Comparison of ENCODE assay signal across 19 cellular contexts in genomic region chr10:103838851-103839512, GRCh38. TPM values are rescaled to one million over a fixed set of nuclear protein-coding genes. Genes with fewer than 3 reads are reported as not detected.
DNase-seq lines count a peak whose midpoint lies in the region; ATAC-seq and TF ChIP-seq lines count a peak whose summit lies in the region.
"Had no signal": no experiment of that assay in that cellular context is flagged by ENCODE, and none has a peak within 500 bp of the region (broad histone marks: within the 10 kb centered on the region; RNA-seq: fewer than 3 reads in every experiment).

No MANE protein-coding gene starts in this region.

- H3K9me2 ChIP-seq in SK-N-SH, result no peaks in the 10 kb centered on the region

- H3K4me3 ChIP-seq in SK-N-SH (ENCODE audit: low read depth in 2 of 2, low read length in 1 of 2), result no peak overlapping the region
- no peak overlapping the region for H3K4me3 ChIP-seq in endodermal cell (ENCODE audit: low read length)
- H3K4me3 ChIP-seq in muscle layer of duodenum (ENCODE audit: low read depth in 1 of 2, low read length in 2 of 2), result peak overlapping the region in 1 of 2 donors; percentile 10
- H3K4me3 ChIP-seq in tibial nerve, result no peak overlapping the region
- H3K4me3 ChIP-seq: gastroesophageal sphincter, stomach had no signal

- no peaks in the 10 kb centered on the region for H3K9me3 Mint-ChIP-seq in endodermal cell
- no peaks in the 10 kb centered on the region for H3K9me3 Mint-ChIP-seq in activated CD8-positive, alpha-beta T cell treated with anti-CD3 and anti-CD28 coated beads for 36 hours
- H3K9me3 Mint-ChIP-seq: activated naive CD8-positive, alpha-beta T cell treated with anti-CD3 and anti-CD28 coated beads for 36 hours; dendritic cell treated with granulocyte-macrophage colony-stimulating factor and Interleukin-4, amounts not matched to agents 40 ng/mL and 50 ng/mL, for 4 days; H9 had no signal

- H3F3A ChIP-seq in SK-N-SH (replicated peaks; ENCODE audit: insufficient read depth), result peaks cover 6% of the 10 kb centered on the region

- no peak overlapping the region for H3K9ac ChIP-seq in SK-N-SH
- no peak overlapping the region for H3K9ac ChIP-seq in endodermal cell (ENCODE audit: extremely low read depth, low read length, poor library complexity, severe bottlenecking)

- DNase-seq in SK-N-SH (no peak), endodermal cell (peak; percentile 44), tibial nerve (ENCODE audit: low spot score in 2 of 2) (no peak), NCI-H1436 treated with DMSO at 0.1 percent for 48 hours (lab: John Stamatoyannopoulos, UW) (no peak), nucleus accumbens (lab: John Stamatoyannopoulos, UW) (no peak)
- DNase-seq in activated CD8-positive, alpha-beta T cell treated with anti-CD3 and anti-CD28 coated beads for 36 hours, result no peak
- DNase-seq: 8988T; activated CD4-positive, CD25-positive, alpha-beta regulatory T cell; activated naive CD8-positive, alpha-beta T cell treated with anti-CD3 and anti-CD28 coated beads for 36 hours; C1 segment of cervical spinal cord; H9; NCI-H1105; NCI-H69; stimulated activated CD4-positive, alpha-beta T cell treated with anti-CD3 and anti-CD28 coated beads, Interleukin-4, amount 100 ng/mL, for 1 hour; stomach had no signal

- peaks cover 85% of the 10 kb centered on the region for H3K4me1 Mint-ChIP-seq in endodermal cell
- no peaks in the 10 kb centered on the region for H3K4me1 Mint-ChIP-seq in activated CD8-positive, alpha-beta T cell treated with anti-CD3 and anti-CD28 coated beads for 36 hours (ENCODE audit: low read depth)
- H3K4me1 Mint-ChIP-seq: activated naive CD8-positive, alpha-beta T cell treated with anti-CD3 and anti-CD28 coated beads for 36 hours had no signal

- H3K36me3 ChIP-seq in SK-N-SH (replicated peaks in 1 of 2; ENCODE audit: control insufficient read depth in 1 of 2, insufficient read depth in 2 of 2, low read length in 1 of 2) (no peaks in the 10 kb centered on the region), endodermal cell (ENCODE audit: control insufficient read depth, insufficient read depth, low read length) (no peaks in the 10 kb centered on the region), muscle layer of duodenum (ENCODE audit: control insufficient read depth in 1 of 2, insufficient read depth in 2 of 2, low read length in 2 of 2) (no peaks in the 10 kb centered on the region), tibial nerve (no peaks in the 10 kb centered on the region)
- H3K36me3 ChIP-seq: gastroesophageal sphincter, stomach had no signal

- peak overlapping the region; percentile 10 for H3K4me3 Mint-ChIP-seq in endodermal cell
- H3K4me3 Mint-ChIP-seq in activated CD8-positive, alpha-beta T cell treated with anti-CD3 and anti-CD28 coated beads for 36 hours, result no peak overlapping the region
- H3K4me3 Mint-ChIP-seq: activated naive CD8-positive, alpha-beta T cell treated with anti-CD3 and anti-CD28 coated beads for 36 hours; dendritic cell treated with granulocyte-macrophage colony-stimulating factor and Interleukin-4, amounts not matched to agents 40 ng/mL and 50 ng/mL, for 4 days had no signal

- TF ChIP-seq POLR2A in tibial nerve (IDR thresholded peaks at IDR 0.05), result no peak

- no peaks in the 10 kb centered on the region for H3K27me3 Mint-ChIP-seq in endodermal cell (ENCODE audit: insufficient read depth)
- no peaks in the 10 kb centered on the region for H3K27me3 Mint-ChIP-seq in activated CD8-positive, alpha-beta T cell treated with anti-CD3 and anti-CD28 coated beads for 36 hours
- H3K27me3 Mint-ChIP-seq: activated naive CD8-positive, alpha-beta T cell treated with anti-CD3 and anti-CD28 coated beads for 36 hours had no signal

- TF ChIP-seq CTCF in SK-N-SH (IDR thresholded peaks at IDR 0.05), result no peak
- TF ChIP-seq CTCF in endodermal cell (conservative IDR thresholded peaks at IDR 0.05), result no peak
- TF ChIP-seq CTCF in tibial nerve (IDR thresholded peaks at IDR 0.05), result no peak
- TF ChIP-seq CTCF in activated CD8-positive, alpha-beta T cell treated with anti-CD3 and anti-CD28 coated beads for 36 hours (IDR thresholded peaks at IDR 0.05), result no peak

- TF ChIP-seq EP300 in SK-N-SH (IDR thresholded peaks at IDR 0.05; ENCODE audit: borderline replicate concordance in 1 of 2, low read depth in 1 of 2, low read length in 1 of 2) (no peak), tibial nerve (IDR thresholded peaks at IDR 0.05) (no peak)

- H3K4me1 ChIP-seq in SK-N-SH (ENCODE audit: control insufficient read depth in 1 of 2, insufficient read depth in 2 of 2, low read depth in 1 of 2, low read length in 1 of 2) (peaks cover 27 to 62% of the 10 kb centered on the region in 2 experiments), endodermal cell (ENCODE audit: control insufficient read depth, insufficient read depth, low read length) (peaks cover 54% of the 10 kb centered on the region), muscle layer of duodenum (ENCODE audit: control insufficient read depth in 1 of 2, insufficient read depth in 2 of 2, low read length in 2 of 2) (peaks cover 34% of the 10 kb centered on the region in 2 donors), tibial nerve (peaks cover 5 to 81% (median 55%) of the 10 kb centered on the region in 4 donors)

- no peak overlapping the region; a peak in 1 of 4 replicates for H3K27ac ChIP-seq in SK-N-SH (ENCODE audit: low read depth in 2 of 2, low read length in 1 of 2)
- H3K27ac ChIP-seq in endodermal cell (ENCODE audit: low read depth, low read length), result no peak overlapping the region
- H3K27ac ChIP-seq in muscle layer of duodenum (ENCODE audit: low read length), result peak overlapping the region; percentile 42
- H3K27ac ChIP-seq in tibial nerve, result peak overlapping the region in 3 of 4 donors; percentile 12 to 76 (median 64)
- H3K27ac ChIP-seq: gastroesophageal sphincter had no signal

- POLR2A ChIA-PET in SK-N-SH (lab: Yijun Ruan, JAX), result interaction anchor here (1.0 to 1.6 kb wide), 2 partner anchors 14 to 15 kb away, joined by 3 read pairs; no protein-coding TSS in a partner anchor
- POLR2A ChIA-PET in activated CD8-positive, alpha-beta T cell treated with anti-CD3 and anti-CD28 coated beads for 36 hours (lab: Charles Lee), result no interaction called here

- no peak for TF ChIP-seq RAD21 in SK-N-SH (IDR thresholded peaks at IDR 0.05; ENCODE audit: low read length)

- CTCF ChIA-PET in SK-N-SH (lab: Yijun Ruan, JAX), result interaction anchor here (0.5 to 2.7 kb wide), 7 partner anchors 9 to 34 kb away, joined by 3 to 11 read pairs (median 4); no protein-coding TSS in a partner anchor
- CTCF ChIA-PET in activated CD8-positive, alpha-beta T cell treated with anti-CD3 and anti-CD28 coated beads for 36 hours (lab: Charles Lee), result interaction anchor here (1.3 kb wide), 1 partner anchor 152 kb away, joined by 3 read pairs; no protein-coding TSS in a partner anchor

- WGBS in SK-N-SH (ENCODE audit: low lambda C conversion rate), result 92% methylated on average over 13 of the region's 13 CpGs
- 83 to 92% methylated on average over 10 to 13 of the region's 13 CpGs for WGBS in endodermal cell (ENCODE audit: insufficient coverage in 1 of 2, insufficient read length in 1 of 2), 2 experiments
- WGBS in tibial nerve, 2 donors, result 55% methylated on average over 13 of the region's 13 CpGs

- intact Hi-C loops in activated CD8-positive, alpha-beta T cell treated with anti-CD3 and anti-CD28 coated beads for 36 hours (cut with micrococcal nuclease), result no loop called here

- H3K27me3 ChIP-seq in SK-N-SH (ENCODE audit: insufficient read depth) (no peaks in the 10 kb centered on the region), endodermal cell (ENCODE audit: control insufficient read depth, insufficient read depth, low read length, poor library complexity, severe bottlenecking) (no peaks in the 10 kb centered on the region), muscle layer of duodenum (ENCODE audit: low read depth, low read length) (no peaks in the 10 kb centered on the region), tibial nerve (no peaks in the 10 kb centered on the region)
- H3K27me3 ChIP-seq: gastroesophageal sphincter, stomach had no signal

- H3K9me3 ChIP-seq in SK-N-SH (no peaks in the 10 kb centered on the region), endodermal cell (ENCODE audit: control insufficient read depth, low read length) (no peaks in the 10 kb centered on the region), muscle layer of duodenum (ENCODE audit: control insufficient read depth in 1 of 2, low read length in 2 of 2) (no peaks in the 10 kb centered on the region), tibial nerve (no peaks in the 10 kb centered on the region)
- H3K9me3 ChIP-seq: gastroesophageal sphincter, stomach had no signal

- H3K79me2 ChIP-seq in SK-N-SH (ENCODE audit: insufficient read depth), result peaks cover 42% of the 10 kb centered on the region

- no peak overlapping the region for H2AFZ ChIP-seq in SK-N-SH (ENCODE audit: low read depth)

- ATAC-seq in SK-N-SH treated with all-trans-retinoic acid at 6 μM for 48 hours, result no peak
- no peak for ATAC-seq in activated CD8-positive, alpha-beta T cell treated with anti-CD3 and anti-CD28 coated beads for 36 hours
- ATAC-seq: gastroesophageal sphincter had no signal

- H3K27ac Mint-ChIP-seq in endodermal cell, result peak overlapping the region; percentile 54
- no peak overlapping the region for H3K27ac Mint-ChIP-seq in activated CD8-positive, alpha-beta T cell treated with anti-CD3 and anti-CD28 coated beads for 36 hours
- H3K27ac Mint-ChIP-seq: activated naive CD8-positive, alpha-beta T cell treated with anti-CD3 and anti-CD28 coated beads for 36 hours; dendritic cell treated with granulocyte-macrophage colony-stimulating factor and Interleukin-4, amounts not matched to agents 40 ng/mL and 50 ng/mL, for 4 days had no signal

- H3K36me3 Mint-ChIP-seq in endodermal cell (ENCODE audit: low read depth), result no peaks in the 10 kb centered on the region
- H3K36me3 Mint-ChIP-seq in activated CD8-positive, alpha-beta T cell treated with anti-CD3 and anti-CD28 coated beads for 36 hours (ENCODE audit: low read depth), result no peaks in the 10 kb centered on the region
- H3K36me3 Mint-ChIP-seq: activated naive CD8-positive, alpha-beta T cell treated with anti-CD3 and anti-CD28 coated beads for 36 hours had no signal

- H4K20me1 ChIP-seq in SK-N-SH (ENCODE audit: insufficient read depth), result peaks cover 3% of the 10 kb centered on the region; the same call in 1 of the 2 replicates

- H3K4me2 ChIP-seq in SK-N-SH, result no peak overlapping the region

TF ChIP-seq in SK-N-SH treated with all-trans-retinoic acid at 6 μM for 48 hours, 23 proteins besides CTCF, POLR2A, EP300 and RAD21 (continues in another document):
- TF ChIP-seq ZFP3 (CRISPR knock-in tag; IDR thresholded peaks at IDR 0.05) (no peak), GLIS3 (CRISPR knock-in tag; IDR thresholded peaks at IDR 0.05) (no peak), ZNF8 (CRISPR knock-in tag; IDR thresholded peaks at IDR 0.05) (no peak)

RNA-seq across cellular contexts. Expression of gene SH3PXD2A, which starts 16.4 kb away (rescaled TPM):
- 2.1 and 2.5 TPM in 2 replicates for polyA plus RNA-seq in SK-N-SH (2012; rRNA removed)
- polyA plus RNA-seq in SK-N-SH (2012; cell fraction: cytosol; rRNA removed), result 1.7 and 2.5 TPM in 2 replicates
- 5.5 and 5.7 TPM in 2 replicates for polyA plus RNA-seq in SK-N-SH (2012; cell fraction: nucleus; rRNA removed)
- total RNA-seq in endodermal cell, result 10 to 100 TPM; 15.7 to 22.6 TPM
- polyA plus RNA-seq in endodermal cell (2013, experiment 1 of 2), result 11.5 TPM
- 11.0 TPM for polyA plus RNA-seq in endodermal cell (2013, experiment 2 of 2)
- total RNA-seq in tibial nerve, result 100 to 1,000 TPM; 128 to 154 (median 136) TPM
- total RNA-seq in activated CD8-positive, alpha-beta T cell treated with anti-CD3 and anti-CD28 coated beads for 36 hours, result 1 to 10 TPM; 6.5 to 7.4 TPM

Comparison
In these comparisons a context has a peak if more than half of its experiments do, and no peak if none do; other contexts are left out.
1. H3K27ac ChIP-seq: peak in muscle layer of duodenum (single experiment) and tibial nerve (3 of 4); none in SK-N-SH (0 of 2) and endodermal cell (single experiment).
2. RNA of gene SH3PXD2A, which starts 16.4 kb away (total RNA-seq): 128 to 154 TPM in tibial nerve; 15.7 to 22.6 TPM in endodermal cell and 6.5 to 7.4 TPM in activated CD8-positive, alpha-beta T cell treated with anti-CD3 and anti-CD28 coated beads for 36 hours; every median in the first group is over 4 times any median in the second.